ENCODE assay signal across 16 cellular contexts in the genomic region with DNA sequence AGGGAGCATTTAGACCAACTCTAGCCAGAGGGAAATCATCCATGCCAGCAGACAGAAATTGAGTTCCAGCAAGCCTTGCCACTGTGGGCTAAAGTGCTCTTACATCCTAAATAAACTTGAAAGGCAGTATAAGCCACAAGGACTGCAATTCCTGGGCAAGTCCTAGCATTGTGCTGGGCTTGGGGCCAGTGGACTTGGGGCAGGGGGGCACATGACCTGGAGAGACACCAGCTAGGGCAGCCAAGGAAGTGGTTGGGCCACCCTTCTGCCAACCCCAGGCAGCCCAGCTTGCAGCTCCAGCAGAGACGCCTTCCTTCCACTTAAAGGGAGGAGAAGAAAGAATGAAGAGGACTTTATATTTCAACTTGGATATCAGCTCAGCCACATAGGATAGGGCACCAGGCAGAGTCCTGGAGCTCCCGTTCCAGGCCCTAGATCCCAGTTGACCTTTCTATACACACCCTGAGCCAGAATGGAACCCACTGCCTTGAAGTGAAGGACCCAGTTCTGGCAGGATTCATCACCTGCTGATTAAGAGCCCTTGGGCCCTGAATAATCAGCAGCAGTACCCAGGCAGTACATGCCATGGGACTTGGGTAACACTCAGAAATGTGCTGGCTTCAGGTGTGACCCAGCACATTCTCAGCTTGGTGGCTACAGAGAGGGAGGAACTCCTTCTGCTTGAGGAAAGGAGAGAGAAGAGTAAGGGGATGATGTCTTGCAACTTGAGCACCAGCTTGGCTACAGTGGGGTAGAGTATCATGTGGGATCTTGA.
DNase-seq lines count a peak whose midpoint lies in the region; ATAC-seq and TF ChIP-seq lines count a peak whose summit lies in the region.
"Had no signal": no experiment of that assay in that cellular context is flagged by ENCODE, and none has a peak within 500 bp of the region (broad histone marks: within the 10 kb centered on the region; RNA-seq: fewer than 3 reads in every experiment).

No MANE protein-coding gene starts in this region.

- peak overlapping the region; percentile 59 for H3K27ac ChIP-seq in HCT116 (ENCODE audit: low read depth, low read length)
- H3K27ac ChIP-seq in PC-9 = peak overlapping the region; percentile 58
- H3K27ac ChIP-seq in H9 (ENCODE audit: insufficient read length, low read depth, low read length) = no peak overlapping the region
- H3K27ac ChIP-seq: C4-2B, SJCRH30 had no signal

- H3K27me3 Mint-ChIP-seq in H9 (ENCODE audit: low read depth) = no peaks in the 10 kb centered on the region; the same call in 1 of the 2 replicates
- H3K27me3 Mint-ChIP-seq in activated naive CD4-positive, alpha-beta T cell treated with anti-CD3 and anti-CD28 coated beads for 36 hours (ENCODE audit: low read depth) = no peaks in the 10 kb centered on the region

- H3K23ac ChIP-seq in H9 (ENCODE audit: insufficient read length, low read depth, low read length) = no peak overlapping the region

- peaks cover 0 to 12% of the 10 kb centered on the region in 2 experiments; a peak in 1 of 4 replicates for H3K36me3 ChIP-seq in HCT116 (ENCODE audit: control insufficient read depth in 1 of 2, insufficient read depth in 2 of 2, low read length in 2 of 2)
- H3K36me3 ChIP-seq in PC-9 (ENCODE audit: low read depth) = no peaks in the 10 kb centered on the region
- H3K36me3 ChIP-seq: SJCRH30 had no signal

- BruUV-seq in HCT116 (replicated peaks; lab: Mats Ljungman, UMichigan) (no TSS peak), PC-9 (replicated peaks; lab: Mats Ljungman, UMichigan) (no TSS peak)

- H3K9me2 ChIP-seq in HCT116 (ENCODE audit: insufficient read depth) = no peaks in the 10 kb centered on the region; the same call in 1 of the 2 replicates
- H3K9me2 ChIP-seq in PC-9 (ENCODE audit: insufficient read depth) = no peaks in the 10 kb centered on the region

- H3K4me1 ChIP-seq in HCT116 (ENCODE audit: control insufficient read depth in 1 of 2, insufficient read depth in 2 of 2, low read length in 2 of 2) = peaks cover 30 to 42% of the 10 kb centered on the region in 2 experiments; a peak in 3 of 4 replicates
- peaks cover 31% of the 10 kb centered on the region for H3K4me1 ChIP-seq in PC-9 (replicated peaks; ENCODE audit: insufficient read depth)
- no peaks in the 10 kb centered on the region for H3K4me1 ChIP-seq in H9 (ENCODE audit: insufficient read depth, low read length)
- H3K4me1 ChIP-seq: SJCRH30 had no signal

- H3K14ac ChIP-seq in H9 (ENCODE audit: insufficient read depth, low read length) = no peak overlapping the region

- no peaks in the 10 kb centered on the region for H3K36me3 Mint-ChIP-seq in H9 (ENCODE audit: insufficient read depth in 1 of 3, low read depth in 3 of 3)
- no peaks in the 10 kb centered on the region for H3K36me3 Mint-ChIP-seq in activated naive CD4-positive, alpha-beta T cell treated with anti-CD3 and anti-CD28 coated beads for 36 hours (ENCODE audit: low read depth)

- TF ChIP-seq CTCF in HCT116 (IDR thresholded peaks at IDR 0.05 in 2 of 3, conservative IDR thresholded peaks at IDR 0.05 in 1 of 3; ENCODE audit: borderline replicate concordance in 1 of 3, insufficient read depth in 1 of 3, low read depth in 2 of 3, low read length in 2 of 3) (no peak), PC-9 (conservative IDR thresholded peaks at IDR 0.05) (no peak), H9 (conservative IDR thresholded peaks at IDR 0.05) (no peak)

- no peak overlapping the region; a peak in 1 of 7 replicates for H3K27ac Mint-ChIP-seq in H9
- H3K27ac Mint-ChIP-seq in activated naive CD4-positive, alpha-beta T cell treated with anti-CD3 and anti-CD28 coated beads for 36 hours = no peak overlapping the region

- H4K20me1 ChIP-seq in HCT116 (ENCODE audit: insufficient read depth) (no peaks in the 10 kb centered on the region), PC-9 (ENCODE audit: insufficient read depth) (no peaks in the 10 kb centered on the region), H9 (ENCODE audit: control insufficient read depth, insufficient read depth, insufficient read length) (no peaks in the 10 kb centered on the region)

- WGBS in H9 (ENCODE audit: extremely low coverage, insufficient read length, low lambda C conversion rate) = no CpG with 5 or more reads among the region's 2 CpGs

- no peak overlapping the region for H2AK5ac ChIP-seq in H9 (ENCODE audit: insufficient read length, low read length)

- no peaks in the 10 kb centered on the region; a peak in 1 of 5 replicates for H3K9me3 Mint-ChIP-seq in H9
- peaks cover 2% of the 10 kb centered on the region for H3K9me3 Mint-ChIP-seq in activated naive CD4-positive, alpha-beta T cell treated with anti-CD3 and anti-CD28 coated beads for 36 hours

- RAD21 ChIA-PET in HCT116 (lab: Charles Lee; ENCODE audit: low non-redundant PET in 1 of 2, low total read pairs in 2 of 2, uncharacterized antibody in 2 of 2, unreplicated experiment in 2 of 2) = no interaction called here

- H3K4me2 ChIP-seq in HCT116 (ENCODE audit: low read length) (peak overlapping the region; percentile 33), PC-9 (peak overlapping the region; percentile 27; the same call in 1 of the 2 replicates), H9 (ENCODE audit: insufficient read depth, insufficient read length, low read length) (no peak overlapping the region)

- no peak overlapping the region for H3K56ac ChIP-seq in H9 (ENCODE audit: insufficient read length, low read depth, low read length)

- no peak overlapping the region for H2BK20ac ChIP-seq in H9 (ENCODE audit: low read depth, low read length, poor library complexity, severe bottlenecking)

- H3K79me1 ChIP-seq in H9 (ENCODE audit: insufficient read depth, low read depth, low read length, poor library complexity, severe bottlenecking) = no peaks in the 10 kb centered on the region

- peak; percentile 26 for ATAC-seq in HCT116
- peak; percentile 32 for ATAC-seq in sciatic nerve
- no peak for ATAC-seq in HG03571 (IDR thresholded peaks at IDR 0.05; ENCODE audit: unreplicated experiment)

- POLR2A ChIA-PET in HCT116 (lab: Charles Lee) = no interaction called here
- POLR2A ChIA-PET in PC-9 (lab: Charles Lee; ENCODE audit: unreplicated experiment) = no interaction called here

- H3K18ac ChIP-seq in H9 (ENCODE audit: insufficient read length, low read depth, low read length) = no peak overlapping the region

- H2BK120ac ChIP-seq in H9 (ENCODE audit: low read depth, low read length, poor library complexity, severe bottlenecking) = no peak overlapping the region

- no peak overlapping the region for H3K4me3 ChIP-seq in HCT116 (replicated peaks in 1 of 2; ENCODE audit: low read depth in 1 of 2, low read length in 2 of 2)
- H3K4me3 ChIP-seq in PC-9 = no peak overlapping the region
- H3K4me3 ChIP-seq: SJCRH30 had no signal

- H2AFZ ChIP-seq in HCT116 (ENCODE audit: low read depth, low read length, poor library complexity, severe bottlenecking) (peak overlapping the region; percentile 7), PC-9 (peak overlapping the region; percentile 25; the same call in 1 of the 2 replicates), H9 (ENCODE audit: low read length) (no peak overlapping the region)

- no peak overlapping the region for H4K91ac ChIP-seq in H9 (ENCODE audit: insufficient read length, low read depth, low read length)

- H2BK5ac ChIP-seq in H9 (ENCODE audit: insufficient read length, low read length) = no peak overlapping the region

- H3K9me3 ChIP-seq in HCT116 (ENCODE audit: control insufficient read depth in 1 of 2, insufficient read depth in 1 of 2, low read depth in 1 of 2, low read length in 2 of 2) (0 out of 4 replicates have a peak, but pooled peaks cover 0 to 4% of the 10 kb centered on the region in 2 experiments), PC-9 (ENCODE audit: insufficient read depth, low read depth) (peaks cover 8% of the 10 kb centered on the region; the same call in 1 of the 2 replicates), H9 (ENCODE audit: control insufficient read depth, low read depth, low read length) (no peaks in the 10 kb centered on the region)
- H3K9me3 ChIP-seq: SJCRH30 had no signal

- CTCF ChIA-PET in HCT116 (lab: Charles Lee) (no interaction called here), PC-9 (lab: Charles Lee) (interaction anchor here (0.6 kb wide), 1 partner anchor 1853 kb away, joined by 3 read pairs; no protein-coding TSS in a partner anchor)
- CTCF ChIA-PET in activated naive CD4-positive, alpha-beta T cell treated with anti-CD3 and anti-CD28 coated beads for 36 hours (lab: Charles Lee) = no interaction called here

- H2BK15ac ChIP-seq in H9 (ENCODE audit: low read depth, low read length) = no peak overlapping the region

- H3K27me3 ChIP-seq in HCT116 (ENCODE audit: insufficient read depth, low read length) = no peaks in the 10 kb centered on the region
- H3K27me3 ChIP-seq in PC-9 (ENCODE audit: insufficient read depth, low read depth) = no peaks in the 10 kb centered on the region
- H3K27me3 ChIP-seq in H9 (ENCODE audit: insufficient read depth, low read length) = no peaks in the 10 kb centered on the region
- H3K27me3 ChIP-seq: SJCRH30 had no signal

- H4K5ac ChIP-seq in H9 (ENCODE audit: insufficient read length, low read depth, low read length) = no peak overlapping the region

- H3K4me3 Mint-ChIP-seq in H9 = no peak overlapping the region
- H3K4me3 Mint-ChIP-seq in activated naive CD4-positive, alpha-beta T cell treated with anti-CD3 and anti-CD28 coated beads for 36 hours = no peak overlapping the region

- intact Hi-C loops in HCT116 (cut with micrococcal nuclease) = loop anchor here (5.0 kb wide), 1 partner anchor 225 kb away; no protein-coding TSS in a partner anchor
- intact Hi-C loops in PC-9 (cut with micrococcal nuclease; ENCODE audit: unreplicated experiment) = no loop called here
- intact Hi-C loops in sciatic nerve (cut with DNase I) = no loop called here
- intact Hi-C loops in activated naive CD4-positive, alpha-beta T cell treated with anti-CD3 and anti-CD28 coated beads for 36 hours (cut with micrococcal nuclease) = loop anchor here (1.0 to 2.0 kb wide), 2 partner anchors 155 to 227 kb away; no protein-coding TSS in a partner anchor

- no peak for TF ChIP-seq POLR2A in HCT116 (IDR thresholded peaks at IDR 0.05; ENCODE audit: borderline replicate concordance, extremely low read depth, insufficient read depth, insufficient read length)

- no peaks in the 10 kb centered on the region; a peak in 1 of 4 replicates for H3K4me1 Mint-ChIP-seq in H9
- no peaks in the 10 kb centered on the region for H3K4me1 Mint-ChIP-seq in activated naive CD4-positive, alpha-beta T cell treated with anti-CD3 and anti-CD28 coated beads for 36 hours (ENCODE audit: low read depth)

- H3K23me2 ChIP-seq in H9 (ENCODE audit: insufficient read length, low read depth, low read length, poor library complexity, severe bottlenecking) = no peaks in the 10 kb centered on the region

- H3K9ac ChIP-seq in HCT116 (ENCODE audit: low read length) (no peak overlapping the region), H9 (ENCODE audit: extremely low read depth, insufficient read length, low read length) (no peak overlapping the region)

- H3K4ac ChIP-seq in H9 (ENCODE audit: low read depth, low read length) = no peak overlapping the region

- DNase-seq in HCT116 (ENCODE audit: low read depth, low spot score) (no peak), PC-9 (peak; percentile 3 to 67), kidney tubule cell (ENCODE audit: low spot score) (peak; percentile 11), sciatic nerve (ENCODE audit: low spot score) (no peak), H9 (no peak), NCI-H1048 (lab: John Stamatoyannopoulos, UW) (no peak)
- DNase-seq in activated naive CD4-positive, alpha-beta T cell treated with anti-CD3 and anti-CD28 coated beads for 36 hours = no peak
- DNase-seq: GOT3, Karpas-422, NCI-H1417, NCI-H1930, NCI-H2171, NCI-H748 treated with DMSO at 0.1 percent for 48 hours had no signal

- no peaks in the 10 kb centered on the region for H3K79me2 ChIP-seq in HCT116 (ENCODE audit: insufficient read depth, low read length)
- H3K79me2 ChIP-seq in PC-9 (ENCODE audit: low read depth) = no peaks in the 10 kb centered on the region
- H3K79me2 ChIP-seq in H9 (ENCODE audit: insufficient read depth, low read length) = no peaks in the 10 kb centered on the region

- no peak overlapping the region for H3T11ph ChIP-seq in H9 (ENCODE audit: low read length)

- TF ChIP-seq RAD21 in HCT116 (IDR thresholded peaks at IDR 0.05; ENCODE audit: low read depth) = no peak

- H4K8ac ChIP-seq in H9 (replicated peaks; ENCODE audit: insufficient read length, low read depth, low read length) = no peak overlapping the region

- no peak overlapping the region for H2BK12ac ChIP-seq in H9 (ENCODE audit: insufficient read length, low read depth, low read length)

- peaks cover 15% of the 10 kb centered on the region; the same call in 1 of the 2 replicates for H3F3A ChIP-seq in PC-9 (ENCODE audit: insufficient read depth, low read depth)

Comparison
In these comparisons a context has a peak if more than half of its experiments do, and no peak if none do; other contexts are left out.
1. DNase-seq: peak in PC-9 (2 of 2) and kidney tubule cell (single experiment); none in HCT116 (single experiment), sciatic nerve (single experiment), H9 (single experiment), activated naive CD4-positive, alpha-beta T cell treated with anti-CD3 and anti-CD28 coated beads for 36 hours (single experiment) and NCI-H1048 (single experiment).
2. intact Hi-C loops: an anchor here in HCT116 (5.0 kb wide) and activated naive CD4-positive, alpha-beta T cell treated with anti-CD3 and anti-CD28 coated beads for 36 hours (1.0 to 2.0 kb wide); none called in PC-9 and sciatic nerve.